ENCODE assay signal across 1 cellular context in genomic region chr16:2782583-2783351, GRCh38.
TF ChIP-seq lines count a peak whose summit lies in the region.

No MANE protein-coding gene starts in this region.

TF ChIP-seq in A549, 52 proteins besides CTCF, POLR2A, EP300 and RAD21 (continued from another document):
- TF ChIP-seq USF2 (IDR thresholded peaks at IDR 0.05): no peak
- TF ChIP-seq ELK1 (IDR thresholded peaks at IDR 0.05; ENCODE audit: low read depth, low read length): no peak
- no peak for TF ChIP-seq HOXB13 (CRISPR knock-in tag; IDR thresholded peaks at IDR 0.05; ENCODE audit: low read depth)
- no peak for TF ChIP-seq NPAS2 (CRISPR knock-in tag; IDR thresholded peaks at IDR 0.05; ENCODE audit: borderline replicate concordance)
- TF ChIP-seq EHMT2 (IDR thresholded peaks at IDR 0.05; ENCODE audit: low read depth): no peak
TF ChIP-seq in A549: peak in this region for 0.
